ENCODE assay signal across 1 cellular context in the genomic region with DNA sequence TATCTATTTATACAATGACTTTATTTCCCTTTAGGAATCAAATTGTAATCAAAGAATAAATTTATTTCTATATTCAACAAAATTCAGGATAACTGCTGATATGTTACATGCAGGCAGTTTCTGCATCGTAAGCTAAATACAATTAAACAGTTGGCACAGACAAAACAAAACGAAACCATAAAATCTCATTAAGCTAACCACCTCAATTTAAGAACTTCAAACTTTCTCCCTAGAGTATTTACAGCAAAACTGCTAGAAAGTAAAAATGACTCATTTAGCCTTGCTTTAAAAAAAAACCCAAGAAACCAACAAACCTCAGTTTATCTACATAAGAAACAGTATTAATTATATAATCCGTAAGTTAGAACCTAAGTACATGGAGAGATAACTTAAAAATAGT.
TF ChIP-seq lines count a peak whose summit lies in the region.

No MANE protein-coding gene starts in this region.

TF ChIP-seq in HepG2, 621 proteins besides CTCF, POLR2A, EP300 and RAD21 (continued from another document):
- TF ChIP-seq, protein P1, sequence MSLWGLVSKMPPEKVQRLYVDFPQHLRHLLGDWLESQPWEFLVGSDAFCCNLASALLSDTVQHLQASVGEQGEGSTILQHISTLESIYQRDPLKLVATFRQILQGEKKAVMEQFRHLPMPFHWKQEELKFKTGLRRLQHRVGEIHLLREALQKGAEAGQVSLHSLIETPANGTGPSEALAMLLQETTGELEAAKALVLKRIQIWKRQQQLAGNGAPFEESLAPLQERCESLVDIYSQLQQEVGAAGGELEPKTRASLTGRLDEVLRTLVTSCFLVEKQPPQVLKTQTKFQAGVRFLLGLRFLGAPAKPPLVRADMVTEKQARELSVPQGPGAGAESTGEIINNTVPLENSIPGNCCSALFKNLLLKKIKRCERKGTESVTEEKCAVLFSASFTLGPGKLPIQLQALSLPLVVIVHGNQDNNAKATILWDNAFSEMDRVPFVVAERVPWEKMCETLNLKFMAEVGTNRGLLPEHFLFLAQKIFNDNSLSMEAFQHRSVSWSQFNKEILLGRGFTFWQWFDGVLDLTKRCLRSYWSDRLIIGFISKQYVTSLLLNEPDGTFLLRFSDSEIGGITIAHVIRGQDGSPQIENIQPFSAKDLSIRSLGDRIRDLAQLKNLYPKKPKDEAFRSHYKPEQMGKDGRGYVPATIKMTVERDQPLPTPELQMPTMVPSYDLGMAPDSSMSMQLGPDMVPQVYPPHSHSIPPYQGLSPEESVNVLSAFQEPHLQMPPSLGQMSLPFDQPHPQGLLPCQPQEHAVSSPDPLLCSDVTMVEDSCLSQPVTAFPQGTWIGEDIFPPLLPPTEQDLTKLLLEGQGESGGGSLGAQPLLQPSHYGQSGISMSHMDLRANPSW (CRISPR knock-in tag; IDR thresholded peaks at IDR 0.05; ENCODE audit: borderline replicate concordance), result no peak
- TF ChIP-seq MAFF (IDR thresholded peaks at IDR 0.05; ENCODE audit: low read depth, low read length), result peak; percentile 74
